In genomic region chr18:62450546-62451395, GRCh38 we compare ENCODE assay signal across 7 cellular contexts.
A peak's percentile ranks its signal among the peaks of the same experiment; 100 is the strongest.
DNase-seq lines count a peak whose midpoint lies in the region; ATAC-seq and TF ChIP-seq lines count a peak whose summit lies in the region.

No MANE protein-coding gene starts in this region.

- H3K4me1 ChIP-seq in upper lobe of right lung: peaks cover 20% of the 10 kb centered on the region

- peak overlapping the region; percentile 17 for H3K27ac ChIP-seq in brain microvascular endothelial cell
- H3K27ac ChIP-seq in upper lobe of right lung: peak overlapping the region; percentile 58

- DNase-seq in GOT3 (lab: John Stamatoyannopoulos, UW) (peak; percentile 30), NCI-H446 treated with DMSO at 0.1 percent for 48 hours (lab: John Stamatoyannopoulos, UW) (peak; percentile 86), brain microvascular endothelial cell (peak; percentile 80), kidney epithelial cell (ENCODE audit: low read depth) (peak; percentile 77), upper lobe of right lung (peak; percentile 79)

- H3K27me3 ChIP-seq in brain microvascular endothelial cell (replicated peaks) (no peaks in the 10 kb centered on the region), kidney epithelial cell (ENCODE audit: control insufficient read depth, insufficient read depth, low read length) (no peaks in the 10 kb centered on the region), upper lobe of right lung (no peaks in the 10 kb centered on the region)

- no peak overlapping the region for H3K4me3 ChIP-seq in brain microvascular endothelial cell (ENCODE audit: low read depth, low read length)
- H3K4me3 ChIP-seq in kidney epithelial cell (ENCODE audit: low read depth, low read length): no peak overlapping the region
- H3K4me3 ChIP-seq in upper lobe of right lung: no peak overlapping the region

- H3K36me3 ChIP-seq in brain microvascular endothelial cell (replicated peaks) (no peaks in the 10 kb centered on the region), kidney epithelial cell (ENCODE audit: control insufficient read depth, insufficient read depth, low read length) (no peaks in the 10 kb centered on the region), upper lobe of right lung (no peaks in the 10 kb centered on the region)

- in situ Hi-C loops in brain microvascular endothelial cell (cut with HindIII; ENCODE audit: low pct_ligation_motif_present, low sequenced_read_pairs): no loop called here

- TF ChIP-seq CTCF in brain microvascular endothelial cell (IDR thresholded peaks at IDR 0.05; ENCODE audit: low read depth, low read length, missing control alignments): no peak
- TF ChIP-seq CTCF in kidney epithelial cell (IDR thresholded peaks at IDR 0.05; ENCODE audit: insufficient read depth, low read length, poor library complexity, severe bottlenecking): no peak
- TF ChIP-seq CTCF in upper lobe of right lung (IDR thresholded peaks at IDR 0.05): no peak

- no peaks in the 10 kb centered on the region for H3K9me3 ChIP-seq in upper lobe of right lung

- intact Hi-C loops in upper lobe of right lung (cut with DNase I): no loop called here

- peak; percentile 83 for ATAC-seq in upper lobe of right lung
- no peak for ATAC-seq in HG03196 (IDR thresholded peaks at IDR 0.05; ENCODE audit: unreplicated experiment)
- no peak for ATAC-seq in HG03520 (IDR thresholded peaks at IDR 0.05; ENCODE audit: unreplicated experiment)

Comparison
In these comparisons a context has a peak if more than half of its experiments do, and no peak if none do; other contexts are left out.
1. DNase-seq: peak in every context shown above with its lines; median percentile 86 in NCI-H446 treated with DMSO at 0.1 percent for 48 hours; 80 in brain microvascular endothelial cell; 79 in upper lobe of right lung; 77 in kidney epithelial cell; 30 in GOT3.